Comparison of ENCODE assay signal across 2 cellular contexts in the genomic region with DNA sequence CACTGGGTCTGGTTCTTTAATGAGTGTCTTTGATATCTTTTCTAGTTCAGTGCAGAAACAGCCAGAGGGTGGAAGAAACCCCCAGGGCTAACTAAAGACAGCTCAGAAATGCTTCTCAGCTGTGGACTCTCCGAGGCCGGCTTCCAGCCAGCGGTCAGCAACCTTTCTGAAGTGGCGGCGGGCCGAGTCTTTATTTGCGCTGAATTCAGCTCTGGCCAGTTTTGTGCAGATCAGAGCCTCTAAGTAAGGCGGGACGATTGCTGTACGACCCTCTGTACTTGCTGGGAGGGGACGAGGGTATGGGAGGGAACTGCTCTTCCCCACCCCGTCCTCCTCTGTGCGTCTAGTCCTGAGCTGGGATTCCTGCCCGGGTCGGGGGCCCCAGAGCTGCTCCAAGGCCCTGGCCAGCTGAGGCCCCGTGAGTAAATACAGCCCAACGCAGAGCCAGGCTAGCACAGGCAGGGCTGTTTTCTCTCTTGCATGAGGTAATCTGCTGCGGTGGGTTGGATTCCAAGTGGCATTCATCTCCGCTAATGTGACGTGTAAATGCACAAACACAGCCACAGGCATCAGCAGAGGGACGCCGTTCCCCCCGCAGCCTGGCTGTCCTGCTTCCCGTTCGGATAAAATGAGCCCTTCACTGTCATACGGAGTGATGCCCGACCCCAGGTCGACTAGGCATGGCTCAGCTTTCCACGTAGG.
TF ChIP-seq lines count a peak whose summit lies in the region.

No MANE protein-coding gene starts in this region.

TF ChIP-seq in liver, 16 proteins besides CTCF, POLR2A, EP300 and RAD21 (continued from another document):
- TF ChIP-seq, protein P1, sequence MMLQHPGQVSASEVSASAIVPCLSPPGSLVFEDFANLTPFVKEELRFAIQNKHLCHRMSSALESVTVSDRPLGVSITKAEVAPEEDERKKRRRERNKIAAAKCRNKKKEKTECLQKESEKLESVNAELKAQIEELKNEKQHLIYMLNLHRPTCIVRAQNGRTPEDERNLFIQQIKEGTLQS (IDR thresholded peaks at IDR 0.05), result no peak
- TF ChIP-seq FOXA2 (IDR thresholded peaks at IDR 0.05) (peak; percentile 75), EGR1 (IDR thresholded peaks at IDR 0.05; ENCODE audit: low read depth in 2 of 2) (no peak), NR2F2 (IDR thresholded peaks at IDR 0.05) (no peak), FOXA1 (IDR thresholded peaks at IDR 0.05) (peak; percentile 41), JUND (IDR thresholded peaks at IDR 0.05) (peak; percentile 48 to 57), SP1 (IDR thresholded peaks at IDR 0.05) (peak; percentile 59), YY1 (IDR thresholded peaks at IDR 0.05) (peak; percentile 31), RXRA (IDR thresholded peaks at IDR 0.05) (peak; percentile 74 to 82), GABPA (IDR thresholded peaks at IDR 0.05 in 1 of 2, conservative IDR thresholded peaks at IDR 0.05 in 1 of 2) (no peak)
- TF ChIP-seq, protein P2, sequence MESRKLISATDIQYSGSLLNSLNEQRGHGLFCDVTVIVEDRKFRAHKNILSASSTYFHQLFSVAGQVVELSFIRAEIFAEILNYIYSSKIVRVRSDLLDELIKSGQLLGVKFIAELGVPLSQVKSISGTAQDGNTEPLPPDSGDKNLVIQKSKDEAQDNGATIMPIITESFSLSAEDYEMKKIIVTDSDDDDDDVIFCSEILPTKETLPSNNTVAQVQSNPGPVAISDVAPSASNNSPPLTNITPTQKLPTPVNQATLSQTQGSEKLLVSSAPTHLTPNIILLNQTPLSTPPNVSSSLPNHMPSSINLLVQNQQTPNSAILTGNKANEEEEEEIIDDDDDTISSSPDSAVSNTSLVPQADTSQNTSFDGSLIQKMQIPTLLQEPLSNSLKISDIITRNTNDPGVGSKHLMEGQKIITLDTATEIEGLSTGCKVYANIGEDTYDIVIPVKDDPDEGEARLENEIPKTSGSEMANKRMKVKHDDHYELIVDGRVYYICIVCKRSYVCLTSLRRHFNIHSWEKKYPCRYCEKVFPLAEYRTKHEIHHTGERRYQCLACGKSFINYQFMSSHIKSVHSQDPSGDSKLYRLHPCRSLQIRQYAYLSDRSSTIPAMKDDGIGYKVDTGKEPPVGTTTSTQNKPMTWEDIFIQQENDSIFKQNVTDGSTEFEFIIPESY (IDR thresholded peaks at IDR 0.05), result no peak

TF ChIP-seq in HepG2, 621 proteins besides CTCF, POLR2A, EP300 and RAD21:
- TF ChIP-seq, protein P3, sequence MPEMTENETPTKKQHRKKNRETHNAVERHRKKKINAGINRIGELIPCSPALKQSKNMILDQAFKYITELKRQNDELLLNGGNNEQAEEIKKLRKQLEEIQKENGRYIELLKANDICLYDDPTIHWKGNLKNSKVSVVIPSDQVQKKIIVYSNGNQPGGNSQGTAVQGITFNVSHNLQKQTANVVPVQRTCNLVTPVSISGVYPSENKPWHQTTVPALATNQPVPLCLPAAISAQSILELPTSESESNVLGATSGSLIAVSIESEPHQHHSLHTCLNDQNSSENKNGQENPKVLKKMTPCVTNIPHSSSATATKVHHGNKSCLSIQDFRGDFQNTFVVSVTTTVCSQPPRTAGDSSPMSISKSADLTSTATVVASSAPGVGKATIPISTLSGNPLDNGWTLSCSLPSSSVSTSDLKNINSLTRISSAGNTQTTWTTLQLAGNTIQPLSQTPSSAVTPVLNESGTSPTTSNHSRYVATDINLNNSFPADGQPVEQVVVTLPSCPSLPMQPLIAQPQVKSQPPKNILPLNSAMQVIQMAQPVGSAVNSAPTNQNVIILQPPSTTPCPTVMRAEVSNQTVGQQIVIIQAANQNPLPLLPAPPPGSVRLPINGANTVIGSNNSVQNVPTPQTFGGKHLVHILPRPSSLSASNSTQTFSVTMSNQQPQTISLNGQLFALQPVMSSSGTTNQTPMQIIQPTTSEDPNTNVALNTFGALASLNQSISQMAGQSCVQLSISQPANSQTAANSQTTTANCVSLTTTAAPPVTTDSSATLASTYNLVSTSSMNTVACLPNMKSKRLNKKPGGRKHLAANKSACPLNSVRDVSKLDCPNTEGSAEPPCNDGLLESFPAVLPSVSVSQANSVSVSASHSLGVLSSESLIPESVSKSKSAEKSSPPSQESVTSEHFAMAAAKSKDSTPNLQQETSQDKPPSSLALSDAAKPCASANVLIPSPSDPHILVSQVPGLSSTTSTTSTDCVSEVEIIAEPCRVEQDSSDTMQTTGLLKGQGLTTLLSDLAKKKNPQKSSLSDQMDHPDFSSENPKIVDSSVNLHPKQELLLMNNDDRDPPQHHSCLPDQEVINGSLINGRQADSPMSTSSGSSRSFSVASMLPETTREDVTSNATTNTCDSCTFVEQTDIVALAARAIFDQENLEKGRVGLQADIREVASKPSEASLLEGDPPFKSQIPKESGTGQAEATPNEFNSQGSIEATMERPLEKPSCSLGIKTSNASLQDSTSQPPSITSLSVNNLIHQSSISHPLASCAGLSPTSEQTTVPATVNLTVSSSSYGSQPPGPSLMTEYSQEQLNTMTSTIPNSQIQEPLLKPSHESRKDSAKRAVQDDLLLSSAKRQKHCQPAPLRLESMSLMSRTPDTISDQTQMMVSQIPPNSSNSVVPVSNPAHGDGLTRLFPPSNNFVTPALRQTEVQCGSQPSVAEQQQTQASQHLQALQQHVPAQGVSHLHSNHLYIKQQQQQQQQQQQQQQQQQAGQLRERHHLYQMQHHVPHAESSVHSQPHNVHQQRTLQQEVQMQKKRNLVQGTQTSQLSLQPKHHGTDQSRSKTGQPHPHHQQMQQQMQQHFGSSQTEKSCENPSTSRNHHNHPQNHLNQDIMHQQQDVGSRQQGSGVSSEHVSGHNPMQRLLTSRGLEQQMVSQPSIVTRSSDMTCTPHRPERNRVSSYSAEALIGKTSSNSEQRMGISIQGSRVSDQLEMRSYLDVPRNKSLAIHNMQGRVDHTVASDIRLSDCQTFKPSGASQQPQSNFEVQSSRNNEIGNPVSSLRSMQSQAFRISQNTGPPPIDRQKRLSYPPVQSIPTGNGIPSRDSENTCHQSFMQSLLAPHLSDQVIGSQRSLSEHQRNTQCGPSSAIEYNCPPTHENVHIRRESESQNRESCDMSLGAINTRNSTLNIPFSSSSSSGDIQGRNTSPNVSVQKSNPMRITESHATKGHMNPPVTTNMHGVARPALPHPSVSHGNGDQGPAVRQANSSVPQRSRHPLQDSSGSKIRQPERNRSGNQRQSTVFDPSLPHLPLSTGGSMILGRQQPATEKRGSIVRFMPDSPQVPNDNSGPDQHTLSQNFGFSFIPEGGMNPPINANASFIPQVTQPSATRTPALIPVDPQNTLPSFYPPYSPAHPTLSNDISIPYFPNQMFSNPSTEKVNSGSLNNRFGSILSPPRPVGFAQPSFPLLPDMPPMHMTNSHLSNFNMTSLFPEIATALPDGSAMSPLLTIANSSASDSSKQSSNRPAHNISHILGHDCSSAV (CRISPR knock-in tag; IDR thresholded peaks at IDR 0.05; ENCODE audit: borderline replicate concordance), result no peak
- no peak for TF ChIP-seq ZNF547 (CRISPR knock-in tag; IDR thresholded peaks at IDR 0.05)
- TF ChIP-seq, protein P4, sequence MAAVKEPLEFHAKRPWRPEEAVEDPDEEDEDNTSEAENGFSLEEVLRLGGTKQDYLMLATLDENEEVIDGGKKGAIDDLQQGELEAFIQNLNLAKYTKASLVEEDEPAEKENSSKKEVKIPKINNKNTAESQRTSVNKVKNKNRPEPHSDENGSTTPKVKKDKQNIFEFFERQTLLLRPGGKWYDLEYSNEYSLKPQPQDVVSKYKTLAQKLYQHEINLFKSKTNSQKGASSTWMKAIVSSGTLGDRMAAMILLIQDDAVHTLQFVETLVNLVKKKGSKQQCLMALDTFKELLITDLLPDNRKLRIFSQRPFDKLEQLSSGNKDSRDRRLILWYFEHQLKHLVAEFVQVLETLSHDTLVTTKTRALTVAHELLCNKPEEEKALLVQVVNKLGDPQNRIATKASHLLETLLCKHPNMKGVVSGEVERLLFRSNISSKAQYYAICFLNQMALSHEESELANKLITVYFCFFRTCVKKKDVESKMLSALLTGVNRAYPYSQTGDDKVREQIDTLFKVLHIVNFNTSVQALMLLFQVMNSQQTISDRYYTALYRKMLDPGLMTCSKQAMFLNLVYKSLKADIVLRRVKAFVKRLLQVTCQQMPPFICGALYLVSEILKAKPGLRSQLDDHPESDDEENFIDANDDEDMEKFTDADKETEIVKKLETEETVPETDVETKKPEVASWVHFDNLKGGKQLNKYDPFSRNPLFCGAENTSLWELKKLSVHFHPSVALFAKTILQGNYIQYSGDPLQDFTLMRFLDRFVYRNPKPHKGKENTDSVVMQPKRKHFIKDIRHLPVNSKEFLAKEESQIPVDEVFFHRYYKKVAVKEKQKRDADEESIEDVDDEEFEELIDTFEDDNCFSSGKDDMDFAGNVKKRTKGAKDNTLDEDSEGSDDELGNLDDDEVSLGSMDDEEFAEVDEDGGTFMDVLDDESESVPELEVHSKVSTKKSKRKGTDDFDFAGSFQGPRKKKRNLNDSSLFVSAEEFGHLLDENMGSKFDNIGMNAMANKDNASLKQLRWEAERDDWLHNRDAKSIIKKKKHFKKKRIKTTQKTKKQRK (IDR thresholded peaks at IDR 0.05; ENCODE audit: low read length), result no peak
- TF ChIP-seq ZNF432 (CRISPR knock-in tag; IDR thresholded peaks at IDR 0.05; ENCODE audit: borderline replicate concordance), result no peak
- TF ChIP-seq FLYWCH1 (CRISPR knock-in tag; IDR thresholded peaks at IDR 0.05), result no peak
- TF ChIP-seq PHF20 (CRISPR knock-in tag; IDR thresholded peaks at IDR 0.05), result no peak
- TF ChIP-seq RFX5 (IDR thresholded peaks at IDR 0.05; ENCODE audit: low read depth, low read length), result no peak
- TF ChIP-seq TBL1XR1 (IDR thresholded peaks at IDR 0.05; ENCODE audit: borderline replicate concordance, low read length, partially characterized antibody), result no peak
- TF ChIP-seq, protein P5, sequence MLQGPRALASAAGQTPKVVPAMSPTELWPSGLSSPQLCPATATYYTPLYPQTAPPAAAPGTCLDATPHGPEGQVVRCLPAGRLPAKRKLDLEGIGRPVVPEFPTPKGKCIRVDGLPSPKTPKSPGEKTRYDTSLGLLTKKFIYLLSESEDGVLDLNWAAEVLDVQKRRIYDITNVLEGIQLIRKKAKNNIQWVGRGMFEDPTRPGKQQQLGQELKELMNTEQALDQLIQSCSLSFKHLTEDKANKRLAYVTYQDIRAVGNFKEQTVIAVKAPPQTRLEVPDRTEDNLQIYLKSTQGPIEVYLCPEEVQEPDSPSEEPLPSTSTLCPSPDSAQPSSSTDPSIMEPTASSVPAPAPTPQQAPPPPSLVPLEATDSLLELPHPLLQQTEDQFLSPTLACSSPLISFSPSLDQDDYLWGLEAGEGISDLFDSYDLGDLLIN (CRISPR knock-in tag; IDR thresholded peaks at IDR 0.05; ENCODE audit: borderline replicate concordance), result no peak
- no peak for TF ChIP-seq RCOR2 (CRISPR knock-in tag; IDR thresholded peaks at IDR 0.05)
- no peak for TF ChIP-seq NFE2L1 (CRISPR knock-in tag; IDR thresholded peaks at IDR 0.05; ENCODE audit: borderline replicate concordance)
- TF ChIP-seq, protein P6, sequence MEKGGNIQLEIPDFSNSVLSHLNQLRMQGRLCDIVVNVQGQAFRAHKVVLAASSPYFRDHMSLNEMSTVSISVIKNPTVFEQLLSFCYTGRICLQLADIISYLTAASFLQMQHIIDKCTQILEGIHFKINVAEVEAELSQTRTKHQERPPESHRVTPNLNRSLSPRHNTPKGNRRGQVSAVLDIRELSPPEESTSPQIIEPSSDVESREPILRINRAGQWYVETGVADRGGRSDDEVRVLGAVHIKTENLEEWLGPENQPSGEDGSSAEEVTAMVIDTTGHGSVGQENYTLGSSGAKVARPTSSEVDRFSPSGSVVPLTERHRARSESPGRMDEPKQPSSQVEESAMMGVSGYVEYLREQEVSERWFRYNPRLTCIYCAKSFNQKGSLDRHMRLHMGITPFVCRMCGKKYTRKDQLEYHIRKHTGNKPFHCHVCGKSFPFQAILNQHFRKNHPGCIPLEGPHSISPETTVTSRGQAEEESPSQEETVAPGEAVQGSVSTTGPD (CRISPR knock-in tag; IDR thresholded peaks at IDR 0.05), result no peak
- TF ChIP-seq ZNF768 (CRISPR knock-in tag; IDR thresholded peaks at IDR 0.05), result no peak
- no peak for TF ChIP-seq NFKBIZ (CRISPR knock-in tag; IDR thresholded peaks at IDR 0.05)
- TF ChIP-seq GTF2F1 (IDR thresholded peaks at IDR 0.05; ENCODE audit: low read length), result no peak
- TF ChIP-seq, protein P7, sequence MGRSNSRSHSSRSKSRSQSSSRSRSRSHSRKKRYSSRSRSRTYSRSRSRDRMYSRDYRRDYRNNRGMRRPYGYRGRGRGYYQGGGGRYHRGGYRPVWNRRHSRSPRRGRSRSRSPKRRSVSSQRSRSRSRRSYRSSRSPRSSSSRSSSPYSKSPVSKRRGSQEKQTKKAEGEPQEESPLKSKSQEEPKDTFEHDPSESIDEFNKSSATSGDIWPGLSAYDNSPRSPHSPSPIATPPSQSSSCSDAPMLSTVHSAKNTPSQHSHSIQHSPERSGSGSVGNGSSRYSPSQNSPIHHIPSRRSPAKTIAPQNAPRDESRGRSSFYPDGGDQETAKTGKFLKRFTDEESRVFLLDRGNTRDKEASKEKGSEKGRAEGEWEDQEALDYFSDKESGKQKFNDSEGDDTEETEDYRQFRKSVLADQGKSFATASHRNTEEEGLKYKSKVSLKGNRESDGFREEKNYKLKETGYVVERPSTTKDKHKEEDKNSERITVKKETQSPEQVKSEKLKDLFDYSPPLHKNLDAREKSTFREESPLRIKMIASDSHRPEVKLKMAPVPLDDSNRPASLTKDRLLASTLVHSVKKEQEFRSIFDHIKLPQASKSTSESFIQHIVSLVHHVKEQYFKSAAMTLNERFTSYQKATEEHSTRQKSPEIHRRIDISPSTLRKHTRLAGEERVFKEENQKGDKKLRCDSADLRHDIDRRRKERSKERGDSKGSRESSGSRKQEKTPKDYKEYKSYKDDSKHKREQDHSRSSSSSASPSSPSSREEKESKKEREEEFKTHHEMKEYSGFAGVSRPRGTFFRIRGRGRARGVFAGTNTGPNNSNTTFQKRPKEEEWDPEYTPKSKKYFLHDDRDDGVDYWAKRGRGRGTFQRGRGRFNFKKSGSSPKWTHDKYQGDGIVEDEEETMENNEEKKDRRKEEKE (IDR thresholded peaks at IDR 0.05), result no peak
- TF ChIP-seq MAFK (conservative IDR thresholded peaks at IDR 0.05 in 1 of 2, IDR thresholded peaks at IDR 0.05 in 1 of 2; ENCODE audit: low read length in 2 of 2), result no peak
TF ChIP-seq in HepG2: peak in this region for 0.
